2 cellular contexts compared by ENCODE assay signal in the genomic region with DNA sequence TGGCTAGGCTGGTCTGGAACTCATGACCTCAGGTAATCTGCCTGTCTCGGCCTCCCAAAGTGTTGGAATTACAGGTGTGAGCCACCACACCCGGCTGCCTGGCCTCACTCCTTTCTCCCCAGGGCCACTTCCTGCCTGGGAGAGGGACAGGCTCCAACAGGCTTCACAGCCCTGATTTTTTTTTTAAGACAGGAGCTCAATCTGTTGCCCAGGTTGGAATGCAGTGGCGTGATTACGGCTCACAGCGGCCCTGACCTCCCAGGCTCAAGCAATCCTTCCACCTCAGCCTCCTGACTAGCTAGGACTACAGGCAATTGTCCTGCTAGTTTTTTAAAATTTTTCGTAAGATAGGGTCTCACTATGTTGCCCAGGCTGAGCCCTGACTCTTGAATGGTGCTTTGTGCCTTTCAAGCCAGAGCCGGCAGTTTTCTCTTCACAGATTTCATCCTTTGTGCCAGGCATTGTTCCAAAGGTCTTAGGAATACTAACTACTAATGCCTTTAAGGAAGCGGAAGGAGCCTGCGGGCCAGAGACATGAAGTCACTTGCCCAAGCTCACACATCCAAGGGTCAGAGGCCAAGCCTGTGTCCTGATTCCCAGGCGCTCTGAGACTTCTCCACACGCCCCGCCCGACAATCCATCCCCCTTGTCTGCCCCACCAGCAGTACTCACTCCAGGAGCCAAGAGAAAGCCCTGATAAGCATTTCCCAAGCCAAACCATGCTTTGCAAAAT.
TF ChIP-seq lines count a peak whose summit lies in the region.

No MANE protein-coding gene starts in this region.

TF ChIP-seq in IMR-90, 13 proteins besides CTCF, POLR2A, EP300 and RAD21 (continued from another document):
- TF ChIP-seq, protein P1, sequence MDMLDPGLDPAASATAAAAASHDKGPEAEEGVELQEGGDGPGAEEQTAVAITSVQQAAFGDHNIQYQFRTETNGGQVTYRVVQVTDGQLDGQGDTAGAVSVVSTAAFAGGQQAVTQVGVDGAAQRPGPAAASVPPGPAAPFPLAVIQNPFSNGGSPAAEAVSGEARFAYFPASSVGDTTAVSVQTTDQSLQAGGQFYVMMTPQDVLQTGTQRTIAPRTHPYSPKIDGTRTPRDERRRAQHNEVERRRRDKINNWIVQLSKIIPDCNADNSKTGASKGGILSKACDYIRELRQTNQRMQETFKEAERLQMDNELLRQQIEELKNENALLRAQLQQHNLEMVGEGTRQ (IDR thresholded peaks at IDR 0.05; ENCODE audit: low read depth, low read length), result no peak
- TF ChIP-seq MAFK (IDR thresholded peaks at IDR 0.05; ENCODE audit: low read depth, low read length), result no peak
- TF ChIP-seq, protein P2, sequence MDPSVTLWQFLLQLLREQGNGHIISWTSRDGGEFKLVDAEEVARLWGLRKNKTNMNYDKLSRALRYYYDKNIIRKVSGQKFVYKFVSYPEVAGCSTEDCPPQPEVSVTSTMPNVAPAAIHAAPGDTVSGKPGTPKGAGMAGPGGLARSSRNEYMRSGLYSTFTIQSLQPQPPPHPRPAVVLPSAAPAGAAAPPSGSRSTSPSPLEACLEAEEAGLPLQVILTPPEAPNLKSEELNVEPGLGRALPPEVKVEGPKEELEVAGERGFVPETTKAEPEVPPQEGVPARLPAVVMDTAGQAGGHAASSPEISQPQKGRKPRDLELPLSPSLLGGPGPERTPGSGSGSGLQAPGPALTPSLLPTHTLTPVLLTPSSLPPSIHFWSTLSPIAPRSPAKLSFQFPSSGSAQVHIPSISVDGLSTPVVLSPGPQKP (IDR thresholded peaks at IDR 0.05; ENCODE audit: borderline replicate concordance, low read depth, low read length), result no peak
- TF ChIP-seq MAZ (IDR thresholded peaks at IDR 0.05; ENCODE audit: borderline replicate concordance, low read depth, low read length), result no peak
- no peak for TF ChIP-seq SMC3 (IDR thresholded peaks at IDR 0.05; ENCODE audit: low read depth, low read length)
- no peak for TF ChIP-seq NFE2L2 (IDR thresholded peaks at IDR 0.05; ENCODE audit: low read depth, low read length)
- TF ChIP-seq RCOR1 (IDR thresholded peaks at IDR 0.05; ENCODE audit: insufficient replicate concordance, low read length), result no peak
- no peak for TF ChIP-seq FOS (IDR thresholded peaks at IDR 0.05; ENCODE audit: low read depth, low read length)
- TF ChIP-seq BHLHE40 (IDR thresholded peaks at IDR 0.05; ENCODE audit: low read depth, low read length), result no peak
- no peak for TF ChIP-seq MXI1 (IDR thresholded peaks at IDR 0.05; ENCODE audit: borderline replicate concordance, low read depth, low read length)
- TF ChIP-seq CEBPB (IDR thresholded peaks at IDR 0.05; ENCODE audit: low read depth, low read length), result no peak

TF ChIP-seq in GM12891, 5 proteins besides CTCF, POLR2A, EP300 and RAD21 (continued from another document):
- no peak for TF ChIP-seq POU2F2 (IDR thresholded peaks at IDR 0.05; ENCODE audit: low read depth, low read length)
